Comparison of ENCODE assay signal across 20 cellular contexts in genomic region chr11:28099715-28100114, GRCh38. TPM values are rescaled to one million over a fixed set of nuclear protein-coding genes. Genes with fewer than 3 reads are reported as not detected.
DNase-seq lines count a peak whose midpoint lies in the region; ATAC-seq, FAIRE-seq and TF ChIP-seq lines count a peak whose summit lies in the region.
"Had no signal": no experiment of that assay in that cellular context is flagged by ENCODE, and none has a peak within 500 bp of the region (broad histone marks: within the 10 kb centered on the region; RNA-seq: fewer than 3 reads in every experiment).

No MANE protein-coding gene starts in this region.

- H3K9me3 Mint-ChIP-seq in CD4-positive, CD25-positive, alpha-beta regulatory T cell: no peaks in the 10 kb centered on the region
- H3K9me3 Mint-ChIP-seq in Calu3 (ENCODE audit: low read depth, unreplicated experiment): no peaks in the 10 kb centered on the region
- H3K9me3 Mint-ChIP-seq: CD4-positive, alpha-beta T cell had no signal

- POLR2A ChIA-PET in Panc1 (lab: Charles Lee): no interaction called here

- H3K4me1 ChIP-seq in CD4-positive, CD25-positive, alpha-beta regulatory T cell (ENCODE audit: control insufficient read depth, insufficient read depth, low read length, poor library complexity, severe bottlenecking): peaks cover 6% of the 10 kb centered on the region
- H3K4me1 ChIP-seq in Panc1 (ENCODE audit: control insufficient read depth, insufficient read depth, low read length) (peaks cover 21% of the 10 kb centered on the region), keratinocyte (ENCODE audit: control insufficient read depth, extremely low read depth, insufficient read depth, low read length) (no peaks in the 10 kb centered on the region), adrenal gland (replicated peaks in 1 of 2) (no peaks in the 10 kb centered on the region), mesenchymal stem cell (ENCODE audit: control insufficient read depth, insufficient read depth, low read depth, low read length) (no peaks in the 10 kb centered on the region)
- H3K4me1 ChIP-seq: Caco-2 had no signal

- in situ Hi-C loops in Panc1 (cut with HindIII; ENCODE audit: low pct_unique_long_range_greater_than_20kb, low sequenced_read_pairs): loop anchor here (25.0 kb wide), 1 partner anchor 387 kb away; the partner anchor contains the start of gene BDNF
- in situ Hi-C loops in GM13976 (cut with MboI; ENCODE audit: low sequenced_read_pairs, unreplicated experiment): loop anchor here (25.0 kb wide), 1 partner anchor 387 kb away; the partner anchor contains the start of gene BDNF

- H3K18ac ChIP-seq in mesenchymal stem cell (ENCODE audit: low read depth in 1 of 2, low read length in 2 of 2): no peak overlapping the region

- H2AFZ ChIP-seq in keratinocyte (ENCODE audit: control insufficient read depth, low read length) (peak overlapping the region; percentile 9), mesenchymal stem cell (ENCODE audit: low read depth, low read length) (no peak overlapping the region)

- H3K9me1 ChIP-seq in keratinocyte (ENCODE audit: control insufficient read depth, extremely low read depth, insufficient read depth, low read length): no peaks in the 10 kb centered on the region

- no peak overlapping the region for H3K27ac ChIP-seq in CD4-positive, CD25-positive, alpha-beta regulatory T cell (ENCODE audit: insufficient read depth, low read length, poor library complexity, severe bottlenecking)
- peak overlapping the region; percentile 54 for H3K27ac ChIP-seq in Panc1 (ENCODE audit: low read length)
- no peak overlapping the region for H3K27ac ChIP-seq in keratinocyte (ENCODE audit: control insufficient read depth, insufficient read depth, low read length)
- no peak overlapping the region for H3K27ac ChIP-seq in adrenal gland
- H3K27ac ChIP-seq in mesenchymal stem cell (ENCODE audit: low read length, poor library complexity, severe bottlenecking): no peak overlapping the region

- WGBS in adrenal gland, 4 donors: 52 to 63% (median 59%) methylated on average over 1 of the region's 1 CpG
- no CpG with 5 or more reads among the region's 1 CpG for WGBS in mesenchymal stem cell

- H3K79me2 ChIP-seq in keratinocyte (ENCODE audit: control insufficient read depth, insufficient read depth, low read length): peaks cover 54% of the 10 kb centered on the region

- no peaks in the 10 kb centered on the region for H3K36me3 Mint-ChIP-seq in CD4-positive, CD25-positive, alpha-beta regulatory T cell
- H3K36me3 Mint-ChIP-seq in Calu3 (ENCODE audit: insufficient read depth, unreplicated experiment): peaks cover 9% of the 10 kb centered on the region

- H3K79me1 ChIP-seq in mesenchymal stem cell (replicated peaks; ENCODE audit: low read length, poor library complexity, severe bottlenecking): peaks cover 15% of the 10 kb centered on the region

- dilution Hi-C loops in keratinocyte (cut with MboI; ENCODE audit: extremely low pct_ligation_motif_present, low sequenced_read_pairs): no loop called here

- no peak overlapping the region for H2BK12ac ChIP-seq in mesenchymal stem cell (ENCODE audit: low read length in 2 of 2)

- H3K27me3 Mint-ChIP-seq in CD4-positive, CD25-positive, alpha-beta regulatory T cell: no peaks in the 10 kb centered on the region
- no peaks in the 10 kb centered on the region for H3K27me3 Mint-ChIP-seq in Calu3 (ENCODE audit: unreplicated experiment)
- H3K27me3 Mint-ChIP-seq: CD4-positive, alpha-beta T cell had no signal

- intact Hi-C loops in Calu3 (cut with micrococcal nuclease; ENCODE audit: unreplicated experiment): no loop called here
- intact Hi-C loops in Panc1 (cut with micrococcal nuclease; ENCODE audit: unreplicated experiment): no loop called here
- intact Hi-C loops in adrenal gland (cut with DNase I): no loop called here

- H2BK120ac ChIP-seq in mesenchymal stem cell (ENCODE audit: low read depth, low read length): no peak overlapping the region

- DNase-seq in CD4-positive, CD25-positive, alpha-beta regulatory T cell: no peak
- no peak for DNase-seq in Calu3
- DNase-seq in Panc1 (ENCODE audit: low read depth, low spot score): no peak
- no peak for DNase-seq in keratinocyte (ENCODE audit: low read depth, low spot score)
- no peak for DNase-seq in adrenal gland
- DNase-seq in GM13976 (ENCODE audit: low spot score): no peak
- DNase-seq in mesenchymal stem cell: no peak
- DNase-seq: Caco-2; CD4-positive, alpha-beta T cell; DMS153; KBM-7; NCI-H1105; NCI-H146; NCI-H2029; NCI-H2227 treated with DMSO at 0.1 percent for 48 hours; NCI-H510A had no signal

- no peak for ATAC-seq in CD4-positive, CD25-positive, alpha-beta regulatory T cell (ENCODE audit: low read depth in 2 of 2)
- ATAC-seq in Panc1 (no peak), HG02571 (IDR thresholded peaks at IDR 0.05; ENCODE audit: unreplicated experiment) (no peak)
- ATAC-seq: SK-N-SH treated with all-trans-retinoic acid at 6 μM for 48 hours had no signal

- peak overlapping the region; percentile 0 to 38 (median 15) for H3K27ac Mint-ChIP-seq in CD4-positive, CD25-positive, alpha-beta regulatory T cell
- H3K27ac Mint-ChIP-seq in Calu3 (ENCODE audit: unreplicated experiment): peak overlapping the region; percentile 28
- H3K27ac Mint-ChIP-seq: CD4-positive, alpha-beta T cell had no signal

- H3K36me3 ChIP-seq in CD4-positive, CD25-positive, alpha-beta regulatory T cell (ENCODE audit: control insufficient read depth, insufficient read depth, low read length): no peaks in the 10 kb centered on the region
- H3K36me3 ChIP-seq in Panc1 (ENCODE audit: control insufficient read depth, insufficient read depth, low read length) (peaks cover 9% of the 10 kb centered on the region; the same call in 1 of the 2 replicates), keratinocyte (ENCODE audit: control insufficient read depth in 2 of 2, extremely low read depth in 1 of 2, insufficient read depth in 2 of 2, low read length in 2 of 2) (no peaks in the 10 kb centered on the region), adrenal gland (replicated peaks in 1 of 2) (no peaks in the 10 kb centered on the region), mesenchymal stem cell (ENCODE audit: control insufficient read depth in 1 of 2, insufficient read depth in 2 of 2, low read depth in 1 of 2, low read length in 2 of 2) (no peaks in the 10 kb centered on the region)

- no peak for FAIRE-seq in keratinocyte (lab: Jason Lieb, UNC)
- FAIRE-seq: GM19239, H1 had no signal

- BruUV-seq in Calu3 (replicated peaks; lab: Mats Ljungman, UMichigan) (no TSS peak), Panc1 (replicated peaks; lab: Mats Ljungman, UMichigan) (no TSS peak)

- no peaks in the 10 kb centered on the region for H3K27me3 ChIP-seq in CD4-positive, CD25-positive, alpha-beta regulatory T cell (ENCODE audit: control insufficient read depth, insufficient read depth, low read length)
- H3K27me3 ChIP-seq in Panc1 (ENCODE audit: control insufficient read depth, insufficient read depth, low read length) (no peaks in the 10 kb centered on the region), keratinocyte (ENCODE audit: control insufficient read depth, extremely low read depth, insufficient read depth, low read length) (no peaks in the 10 kb centered on the region), adrenal gland (no peaks in the 10 kb centered on the region), mesenchymal stem cell (ENCODE audit: control insufficient read depth in 1 of 2, insufficient read depth in 1 of 2, low read length in 2 of 2) (no peaks in the 10 kb centered on the region)

- H3K14ac ChIP-seq in mesenchymal stem cell (ENCODE audit: low read length in 2 of 2): no peak overlapping the region

- H2BK5ac ChIP-seq in mesenchymal stem cell (ENCODE audit: low read depth, low read length, poor library complexity, severe bottlenecking): no peak overlapping the region

- CTCF ChIA-PET in Calu3 (lab: Charles Lee): no interaction called here
- CTCF ChIA-PET in Panc1 (lab: Charles Lee): no interaction called here

- TF ChIP-seq CTCF in Calu3 (IDR thresholded peaks at IDR 0.05; ENCODE audit: unreplicated experiment) (no peak), Panc1 (IDR thresholded peaks at IDR 0.05) (no peak), keratinocyte (optimal IDR thresholded peaks at IDR 0.05 in 1 of 3, IDR thresholded peaks at IDR 0.05 in 1 of 3, conservative IDR thresholded peaks at IDR 0.05 in 1 of 3; ENCODE audit: extremely low read depth in 1 of 3, insufficient read depth in 2 of 3, low read length in 3 of 3) (no peak), adrenal gland (IDR thresholded peaks at IDR 0.05) (no peak), GM13976 (IDR thresholded peaks at IDR 0.05; ENCODE audit: borderline replicate concordance, control extremely low read depth, extremely low read depth, insufficient read depth, missing control alignments) (no peak)

- H4K20me1 ChIP-seq in keratinocyte (ENCODE audit: control insufficient read depth, extremely low read depth, insufficient read depth, low read length): no peaks in the 10 kb centered on the region

- TF ChIP-seq POLR2A in adrenal gland (IDR thresholded peaks at IDR 0.05): no peak

- H3K4ac ChIP-seq in mesenchymal stem cell (ENCODE audit: low read depth in 1 of 2, low read length in 2 of 2): no peak overlapping the region

- H3K4me1 Mint-ChIP-seq in CD4-positive, CD25-positive, alpha-beta regulatory T cell: peaks cover 3 to 50% (median 22%) of the 10 kb centered on the region in 4 donors
- peaks cover 45% of the 10 kb centered on the region for H3K4me1 Mint-ChIP-seq in Calu3 (ENCODE audit: low read depth, unreplicated experiment)

- H3K9me3 ChIP-seq in CD4-positive, CD25-positive, alpha-beta regulatory T cell (ENCODE audit: control insufficient read depth in 2 of 2, low read length in 2 of 2): no peaks in the 10 kb centered on the region
- no peaks in the 10 kb centered on the region for H3K9me3 ChIP-seq in Panc1 (ENCODE audit: control insufficient read depth, insufficient read depth, low read depth, low read length)
- no peaks in the 10 kb centered on the region for H3K9me3 ChIP-seq in keratinocyte (ENCODE audit: control insufficient read depth, low read depth, low read length)
- no peaks in the 10 kb centered on the region for H3K9me3 ChIP-seq in adrenal gland (replicated peaks in 1 of 3)
- no peaks in the 10 kb centered on the region for H3K9me3 ChIP-seq in mesenchymal stem cell (ENCODE audit: control insufficient read depth, low read length)
- H3K9me3 ChIP-seq: Caco-2 had no signal

- H3K4me3 Mint-ChIP-seq in CD4-positive, CD25-positive, alpha-beta regulatory T cell: no peak overlapping the region
- no peak overlapping the region for H3K4me3 Mint-ChIP-seq in Calu3 (ENCODE audit: low read depth, unreplicated experiment)
- H3K4me3 Mint-ChIP-seq: CD4-positive, alpha-beta T cell had no signal

- H3K4me3 ChIP-seq in CD4-positive, CD25-positive, alpha-beta regulatory T cell (ENCODE audit: low read depth, low read length): no peak overlapping the region
- H3K4me3 ChIP-seq in Panc1 (ENCODE audit: low read depth in 2 of 2, low read length in 2 of 2) (no peak overlapping the region), keratinocyte (ENCODE audit: control insufficient read depth in 2 of 3, extremely low read depth in 1 of 3, insufficient read depth in 2 of 3, low read depth in 1 of 3, low read length in 3 of 3) (no peak overlapping the region), adrenal gland (no peak overlapping the region), mesenchymal stem cell (ENCODE audit: insufficient read depth in 1 of 2, low read depth in 1 of 2, low read length in 2 of 2) (no peak overlapping the region)

- H4K91ac ChIP-seq in mesenchymal stem cell (ENCODE audit: low read length): no peak overlapping the region

- no peak overlapping the region for H3K9ac ChIP-seq in keratinocyte (ENCODE audit: control insufficient read depth, extremely low read depth, insufficient read depth, low read length)
- H3K9ac ChIP-seq in mesenchymal stem cell (ENCODE audit: low read length): no peak overlapping the region

- no peak overlapping the region for H2BK15ac ChIP-seq in mesenchymal stem cell (ENCODE audit: low read depth, poor library complexity, severe bottlenecking)

- no peak overlapping the region for H3K23ac ChIP-seq in mesenchymal stem cell (ENCODE audit: low read length in 2 of 2)

- H3K4me2 ChIP-seq in keratinocyte (ENCODE audit: control insufficient read depth, extremely low read depth, insufficient read depth, low read depth, low read length): no peak overlapping the region
- H3K4me2 ChIP-seq in mesenchymal stem cell (ENCODE audit: low read length, poor library complexity, severe bottlenecking): no peak overlapping the region

- no peak overlapping the region for H2AK5ac ChIP-seq in mesenchymal stem cell (ENCODE audit: low read length, severe bottlenecking)

- no peak overlapping the region for H4K8ac ChIP-seq in mesenchymal stem cell (ENCODE audit: low read length)

RNA-seq across cellular contexts. Expression of gene KIF18A, which starts 8.2 kb away (rescaled TPM):
- 10.6 TPM for total RNA-seq in CD4-positive, CD25-positive, alpha-beta regulatory T cell
- polyA plus RNA-seq in CD4-positive, CD25-positive, alpha-beta regulatory T cell: 1 to 10 TPM; 1.1 to 1.6 (median 1.4) TPM
- 29.9 and 31.5 TPM in 2 replicates for total RNA-seq in Calu3 (2022)
- 20.8 TPM for total RNA-seq in Panc1 (2021; ENCODE audit: unreplicated experiment)
- polyA plus RNA-seq in Panc1 (2012; ENCODE audit: insufficient read length): 3.1 TPM
- 1.1 to 6.1 TPM (median 3.8 TPM) in 3 replicates for polyA plus RNA-seq in keratinocyte
- 0.10 TPM for polyA plus RNA-seq in keratinocyte (2011; ENCODE audit: low read depth)
- 1.0 and 2.2 TPM in 2 replicates for polyA plus RNA-seq in keratinocyte (2011; cell fraction: cytosol; rRNA removed)
- polyA plus RNA-seq in keratinocyte (2011; cell fraction: nucleus; rRNA removed): 2.0 and 2.4 TPM in 2 replicates
- 0.16 and 3.0 TPM in 2 replicates for polyA plus RNA-seq in keratinocyte (2012; ENCODE audit: low replicate concordance)
- 1.1 to 8.9 TPM (median 1.9 TPM) in 3 replicates for polyA minus RNA-seq in keratinocyte
- polyA minus RNA-seq in keratinocyte (2011; cell fraction: cytosol; rRNA and poly(A)+ RNA removed): 0.96 TPM
- 2.1 and 3.3 TPM in 2 replicates for polyA minus RNA-seq in keratinocyte (2011; cell fraction: nucleus; rRNA and poly(A)+ RNA removed)
- 1 to 10 TPM in 1 of 8 donors, under 1 TPM in 6, not detected in 1; 0.13 to 1.0 (median 0.61) TPM for total RNA-seq in adrenal gland
- under 1 TPM in 2 of 3 donors, not detected in 1; 0.13 to 0.53 TPM for polyA plus RNA-seq in adrenal gland
- polyA plus RNA-seq in mesenchymal stem cell (2013, experiment 1 of 2): 7.1 TPM
- 7.3 TPM for polyA plus RNA-seq in mesenchymal stem cell (2013, experiment 2 of 2)

RNA-seq across cellular contexts. Expression of gene METTL15, which starts 8.5 kb away (rescaled TPM):
- 11.5 TPM for total RNA-seq in CD4-positive, CD25-positive, alpha-beta regulatory T cell
- 1 to 10 TPM; 5.1 to 7.3 (median 6.5) TPM for polyA plus RNA-seq in CD4-positive, CD25-positive, alpha-beta regulatory T cell
- total RNA-seq in Calu3 (2022) (19.0 and 19.4 TPM in 2 replicates), Panc1 (2021; ENCODE audit: unreplicated experiment) (11.4 TPM), adrenal gland (10 to 100 TPM in 7 of 8 donors, 1 to 10 TPM in 1; 9.9 to 45.5 (median 19.0) TPM)
- polyA plus RNA-seq in Panc1 (2012; ENCODE audit: insufficient read length): 4.5 TPM
- polyA plus RNA-seq in keratinocyte (6.4 to 10.0 TPM (median 8.3 TPM) in 3 replicates), adrenal gland (10 to 100 TPM in 1 of 3 donors, 1 to 10 TPM in 2; 7.4 to 12.9 (median 7.8) TPM)
- polyA plus RNA-seq in keratinocyte (2011; ENCODE audit: low read depth): 3.0 TPM
- 5.0 and 9.4 TPM in 2 replicates for polyA plus RNA-seq in keratinocyte (2011; cell fraction: cytosol; rRNA removed)
- 11.2 and 11.4 TPM in 2 replicates for polyA plus RNA-seq in keratinocyte (2011; cell fraction: nucleus; rRNA removed)
- 4.9 and 5.8 TPM in 2 replicates for polyA plus RNA-seq in keratinocyte (2012; ENCODE audit: low replicate concordance)
- polyA minus RNA-seq in keratinocyte: 5.5 to 20.4 TPM (median 19.6 TPM) in 3 replicates
- polyA minus RNA-seq in keratinocyte (2011; cell fraction: cytosol; rRNA and poly(A)+ RNA removed): 9.0 TPM
- 16.1 and 25.8 TPM in 2 replicates for polyA minus RNA-seq in keratinocyte (2011; cell fraction: nucleus; rRNA and poly(A)+ RNA removed)
- polyA plus RNA-seq in mesenchymal stem cell (2013, experiment 1 of 2): 7.1 TPM
- polyA plus RNA-seq in mesenchymal stem cell (2013, experiment 2 of 2): 7.8 TPM
